ENCODE assay signal across 2 cellular contexts in genomic region chr20:34421766-34422466, GRCh38.
TF ChIP-seq lines count a peak whose summit lies in the region.

No MANE protein-coding gene starts in this region.

TF ChIP-seq in HEK293, 187 proteins besides CTCF, POLR2A, EP300 and RAD21:
- no peak for TF ChIP-seq ZNF692 (tag by site-specific recombination; IDR thresholded peaks at IDR 0.05)
- no peak for TF ChIP-seq ZNF221 (tag by site-specific recombination; IDR thresholded peaks at IDR 0.05; ENCODE audit: borderline replicate concordance)
- peak; percentile 58; the same call in 1 of the 2 replicates for TF ChIP-seq ZNF121 (tag by site-specific recombination; IDR thresholded peaks at IDR 0.05)
TF ChIP-seq in HEK293: peak in this region for 1.

TF ChIP-seq in K562, 482 proteins besides CTCF, POLR2A, EP300 and RAD21:
- no peak for TF ChIP-seq ESRRA (IDR thresholded peaks at IDR 0.05; ENCODE audit: borderline replicate concordance, low read depth)
- peak; percentile 91 for TF ChIP-seq ZNF121 (CRISPR knock-in tag; conservative IDR thresholded peaks at IDR 0.05)
- no peak for TF ChIP-seq MXI1 (IDR thresholded peaks at IDR 0.05; ENCODE audit: low read depth, low read length)
- peak; percentile 4 for TF ChIP-seq RBM25 (IDR thresholded peaks at IDR 0.05; ENCODE audit: low read depth, low read length, severe bottlenecking)
- TF ChIP-seq HNRNPK (IDR thresholded peaks at IDR 0.05; ENCODE audit: low read depth, low read length, poor library complexity, severe bottlenecking), result no peak
